7 cellular contexts compared by ENCODE assay signal in genomic region chr5:83245037-83245436, GRCh38.
"Had no signal": no experiment of that assay in that cellular context is flagged by ENCODE, and none has a peak within 500 bp of the region (broad histone marks: within the 10 kb centered on the region; RNA-seq: fewer than 3 reads in every experiment).

No MANE protein-coding gene starts in this region.

- ATAC-seq: HepG2, K562 had no signal

- FAIRE-seq: HepG2, HTR-8/SVneo, K562 had no signal

- H3K4me3 ChIP-seq: K562 had no signal

- H3K27ac ChIP-seq: HL-60 had no signal

- DNase-seq: IMR-90, KBM-7, KG1 had no signal
